10 cellular contexts compared by ENCODE assay signal in genomic region chr5:133824661-133825254, GRCh38.
DNase-seq lines count a peak whose midpoint lies in the region; ATAC-seq and TF ChIP-seq lines count a peak whose summit lies in the region.
"Had no signal": no experiment of that assay in that cellular context is flagged by ENCODE, and none has a peak within 500 bp of the region (broad histone marks: within the 10 kb centered on the region; RNA-seq: fewer than 3 reads in every experiment).

No MANE protein-coding gene starts in this region.

- TF ChIP-seq CTCF in activated CD8-positive, alpha-beta T cell treated with anti-CD3 and anti-CD28 coated beads for 36 hours (IDR thresholded peaks at IDR 0.05): no peak
- no peak for TF ChIP-seq CTCF in suprapubic skin (IDR thresholded peaks at IDR 0.05)
- no peak for TF ChIP-seq CTCF in GM23338 (conservative IDR thresholded peaks at IDR 0.05; ENCODE audit: low read depth in 2 of 2)

- no peaks in the 10 kb centered on the region for H3F3A ChIP-seq in GM23338 (replicated peaks; ENCODE audit: low read depth)

- H3K79me2 ChIP-seq in GM23338 (replicated peaks; ENCODE audit: insufficient read depth): no peaks in the 10 kb centered on the region

- H3K4me3 Mint-ChIP-seq in activated CD8-positive, alpha-beta T cell treated with anti-CD3 and anti-CD28 coated beads for 36 hours: no peak overlapping the region
- no peak overlapping the region for H3K4me3 Mint-ChIP-seq in GM23338

- intact Hi-C loops in left ventricle myocardium superior (cut with micrococcal nuclease): no loop called here
- intact Hi-C loops in left cardiac atrium (cut with DNase I): no loop called here
- intact Hi-C loops in activated CD8-positive, alpha-beta T cell treated with anti-CD3 and anti-CD28 coated beads for 36 hours (cut with micrococcal nuclease): no loop called here

- no peaks in the 10 kb centered on the region for H3K9me3 ChIP-seq in suprapubic skin
- H3K9me3 ChIP-seq: ovary had no signal

- H2AFZ ChIP-seq in GM23338: no peak overlapping the region

- H3K4me3 ChIP-seq in suprapubic skin (no peak overlapping the region), GM23338 (no peak overlapping the region)
- H3K4me3 ChIP-seq: ovary had no signal

- no peak for TF ChIP-seq POLR2A in suprapubic skin (IDR thresholded peaks at IDR 0.05)

- H3K4me1 ChIP-seq in suprapubic skin (peaks cover 13% of the 10 kb centered on the region), GM23338 (ENCODE audit: insufficient read depth) (no peaks in the 10 kb centered on the region)

- POLR2A ChIA-PET in activated CD8-positive, alpha-beta T cell treated with anti-CD3 and anti-CD28 coated beads for 36 hours (lab: Charles Lee): interaction anchor here (0.7 to 1.2 kb wide), 4 partner anchors 9 to 403 kb away, joined by 3 to 4 read pairs (median 3); no protein-coding TSS in a partner anchor

- H3K27ac ChIP-seq in suprapubic skin: no peak overlapping the region
- no peak overlapping the region for H3K27ac ChIP-seq in GM23338 (ENCODE audit: low read depth)
- H3K27ac ChIP-seq: ovary had no signal

- ATAC-seq in left ventricle myocardium superior: peak; percentile 8
- ATAC-seq in left cardiac atrium: no peak
- peak; percentile 53 for ATAC-seq in HG02840 (IDR thresholded peaks at IDR 0.05; ENCODE audit: low FRiP score, unreplicated experiment)
- ATAC-seq in activated CD8-positive, alpha-beta T cell treated with anti-CD3 and anti-CD28 coated beads for 36 hours: peak; percentile 80
- ATAC-seq in GM23338: no peak

- DNase-seq in left ventricle myocardium superior (no peak), left cardiac atrium (no peak), suprapubic skin (ENCODE audit: low spot score in 2 of 2) (peak; percentile 20 to 57), GM23338 (ENCODE audit: low spot score) (no peak), NCI-H1417 treated with DMSO at 0.1 percent for 48 hours (lab: John Stamatoyannopoulos, UW) (no peak), AG20443 (ENCODE audit: low spot score) (no peak)
- peak; percentile 72 for DNase-seq in activated CD8-positive, alpha-beta T cell treated with anti-CD3 and anti-CD28 coated beads for 36 hours
- DNase-seq: activated CD4-positive, CD25-positive, alpha-beta regulatory T cell treated with anti-CD3 and anti-CD28 coated beads, Interleukin-2, amount 50 U/mL, for 72 hours; ovary had no signal

- H3K9me3 Mint-ChIP-seq in activated CD8-positive, alpha-beta T cell treated with anti-CD3 and anti-CD28 coated beads for 36 hours: no peaks in the 10 kb centered on the region
- no peaks in the 10 kb centered on the region for H3K9me3 Mint-ChIP-seq in GM23338

- H3K36me3 ChIP-seq in suprapubic skin (no peaks in the 10 kb centered on the region), GM23338 (ENCODE audit: insufficient read depth) (no peaks in the 10 kb centered on the region)
- H3K36me3 ChIP-seq: ovary had no signal

- H3K27me3 ChIP-seq in suprapubic skin (peaks cover 2% of the 10 kb centered on the region), GM23338 (ENCODE audit: insufficient read depth) (no peaks in the 10 kb centered on the region)
- H3K27me3 ChIP-seq: ovary had no signal

- H3K36me3 Mint-ChIP-seq in activated CD8-positive, alpha-beta T cell treated with anti-CD3 and anti-CD28 coated beads for 36 hours (ENCODE audit: low read depth): no peaks in the 10 kb centered on the region
- H3K36me3 Mint-ChIP-seq in GM23338 (ENCODE audit: low read depth): no peaks in the 10 kb centered on the region

- H3K4me1 Mint-ChIP-seq in activated CD8-positive, alpha-beta T cell treated with anti-CD3 and anti-CD28 coated beads for 36 hours (ENCODE audit: low read depth): peaks cover 43% of the 10 kb centered on the region
- H3K4me1 Mint-ChIP-seq in GM23338: peaks cover 2% of the 10 kb centered on the region; the same call in 1 of the 3 replicates

- H3K27ac Mint-ChIP-seq in activated CD8-positive, alpha-beta T cell treated with anti-CD3 and anti-CD28 coated beads for 36 hours: peak overlapping the region; percentile 55
- no peak overlapping the region for H3K27ac Mint-ChIP-seq in GM23338

- 100% methylated on average over 3 of the region's 6 CpGs for WGBS in suprapubic skin

- no peak for TF ChIP-seq EP300 in suprapubic skin (IDR thresholded peaks at IDR 0.05)

- H3K4me2 ChIP-seq in GM23338: no peak overlapping the region

- H3K9me2 ChIP-seq in GM23338 (ENCODE audit: insufficient read depth): no peaks in the 10 kb centered on the region

- no peaks in the 10 kb centered on the region for H4K20me1 ChIP-seq in GM23338 (replicated peaks; ENCODE audit: insufficient read depth)

- peaks cover 1% of the 10 kb centered on the region for H3K27me3 Mint-ChIP-seq in activated CD8-positive, alpha-beta T cell treated with anti-CD3 and anti-CD28 coated beads for 36 hours
- peaks cover 6% of the 10 kb centered on the region for H3K27me3 Mint-ChIP-seq in GM23338 (ENCODE audit: insufficient read depth, low read depth, poor library complexity)

- CTCF ChIA-PET in activated CD8-positive, alpha-beta T cell treated with anti-CD3 and anti-CD28 coated beads for 36 hours (lab: Charles Lee): interaction anchor here (1.0 to 2.3 kb wide), 4 partner anchors 9 to 45 kb away, joined by 3 to 6 read pairs (median 4); no protein-coding TSS in a partner anchor

TF ChIP-seq in GM23338, 12 proteins besides CTCF, POLR2A, EP300 and RAD21:
- TF ChIP-seq STAT1 (IDR thresholded peaks at IDR 0.05; ENCODE audit: unreplicated experiment) (no peak), POLR2AphosphoS5 (IDR thresholded peaks at IDR 0.05; ENCODE audit: low read depth) (no peak), EZH2phosphoT487 (IDR thresholded peaks at IDR 0.05; ENCODE audit: unreplicated experiment) (no peak), EZH2 (IDR thresholded peaks at IDR 0.05; ENCODE audit: low read depth, unreplicated experiment) (no peak), ZNF331 (CRISPR knock-in tag; IDR thresholded peaks at IDR 0.05; ENCODE audit: low read depth) (no peak)

Comparison
In these comparisons a context has a peak if more than half of its experiments do, and no peak if none do; other contexts are left out.
1. ATAC-seq: peak in left ventricle myocardium superior (single experiment), HG02840 (single experiment) and activated CD8-positive, alpha-beta T cell treated with anti-CD3 and anti-CD28 coated beads for 36 hours (single experiment); none in left cardiac atrium (0 of 2) and GM23338 (single experiment).
2. DNase-seq: peak in activated CD8-positive, alpha-beta T cell treated with anti-CD3 and anti-CD28 coated beads for 36 hours (single experiment) and suprapubic skin (2 of 2); none in left ventricle myocardium superior (single experiment), left cardiac atrium (single experiment), GM23338 (single experiment), NCI-H1417 treated with DMSO at 0.1 percent for 48 hours (single experiment) and AG20443 (single experiment).